ENCODE assay signal across 8 cellular contexts in genomic region chr3:13019243-13019701, GRCh38. TPM values are rescaled to one million over a fixed set of nuclear protein-coding genes. Genes with fewer than 3 reads are reported as not detected.
DNase-seq lines count a peak whose midpoint lies in the region; ATAC-seq lines count a peak whose summit lies in the region.

No MANE protein-coding gene starts in this region.

- peaks cover 0 to 2% (median 0%) of the 10 kb centered on the region in 3 donors for H3K9me3 Mint-ChIP-seq in IgD-negative memory B cell
- H3K9me3 Mint-ChIP-seq in memory B cell: no peaks in the 10 kb centered on the region
- H3K9me3 Mint-ChIP-seq in effector memory CD8-positive, alpha-beta T cell: no peaks in the 10 kb centered on the region

- H3K79me2 ChIP-seq in ACC112 (ENCODE audit: control insufficient read depth, insufficient read depth, low read length, unreplicated experiment): no peaks in the 10 kb centered on the region

- no peak overlapping the region for H2AFZ ChIP-seq in ACC112 (ENCODE audit: low read length, unreplicated experiment)

- H3K36me3 ChIP-seq in ACC112 (ENCODE audit: insufficient read depth, low read length): no peaks in the 10 kb centered on the region
- H3K36me3 ChIP-seq in ectodermal cell (ENCODE audit: control insufficient read depth, insufficient read depth, low read length): no peaks in the 10 kb centered on the region

- H3K4me3 ChIP-seq in ACC112 (ENCODE audit: low read depth, low read length): peak overlapping the region; percentile 51
- H3K4me3 ChIP-seq in ectodermal cell (ENCODE audit: insufficient read depth, low read depth, low read length): peak overlapping the region; percentile 35

- H3K27ac Mint-ChIP-seq in IgD-negative memory B cell: peak overlapping the region in 2 of 3 donors; percentile 97 to 99
- peak overlapping the region; percentile 96 for H3K27ac Mint-ChIP-seq in memory B cell
- no peak overlapping the region for H3K27ac Mint-ChIP-seq in effector memory CD8-positive, alpha-beta T cell

- DNase-seq in memory B cell (ENCODE audit: low spot score in 2 of 2) (no peak), DMS153 (lab: John Stamatoyannopoulos, UW) (no peak)
- DNase-seq in effector memory CD8-positive, alpha-beta T cell: no peak

- no peaks in the 10 kb centered on the region for H3K9me3 ChIP-seq in ectodermal cell (ENCODE audit: control insufficient read depth, low read length)

- H3K4me1 Mint-ChIP-seq in IgD-negative memory B cell: peaks cover 42 to 49% (median 48%) of the 10 kb centered on the region in 3 donors
- peaks cover 52% of the 10 kb centered on the region for H3K4me1 Mint-ChIP-seq in memory B cell
- peaks cover 28 to 34% of the 10 kb centered on the region in 2 donors for H3K4me1 Mint-ChIP-seq in effector memory CD8-positive, alpha-beta T cell (ENCODE audit: low read depth in 2 of 2)

- peak overlapping the region; percentile 99 to 100 (median 99) for H3K4me3 Mint-ChIP-seq in IgD-negative memory B cell
- H3K4me3 Mint-ChIP-seq in memory B cell: peak overlapping the region; percentile 100
- no peak overlapping the region for H3K4me3 Mint-ChIP-seq in effector memory CD8-positive, alpha-beta T cell

- no peak for ATAC-seq in memory B cell (ENCODE audit: low read depth)
- no peak for ATAC-seq in HG02678 (IDR thresholded peaks at IDR 0.05; ENCODE audit: unreplicated experiment)
- ATAC-seq in HG03280 (IDR thresholded peaks at IDR 0.05; ENCODE audit: unreplicated experiment): no peak
- no peak for ATAC-seq in effector memory CD8-positive, alpha-beta T cell (replicated peaks)

- H3K27ac ChIP-seq in ACC112 (ENCODE audit: low read depth, low read length) (no peak overlapping the region), ectodermal cell (ENCODE audit: insufficient read depth, low read depth, low read length, poor library complexity, severe bottlenecking) (peak overlapping the region; percentile 16)

- H3K27me3 Mint-ChIP-seq in IgD-negative memory B cell: no peaks in the 10 kb centered on the region
- no peaks in the 10 kb centered on the region for H3K27me3 Mint-ChIP-seq in memory B cell
- H3K27me3 Mint-ChIP-seq in effector memory CD8-positive, alpha-beta T cell: no peaks in the 10 kb centered on the region

- WGBS in ectodermal cell, 2 experiments: 11 to 13% methylated on average over 18 of the region's 18 CpGs

- H3K27me3 ChIP-seq in ACC112 (ENCODE audit: insufficient read depth, low read length) (no peaks in the 10 kb centered on the region), ectodermal cell (ENCODE audit: control insufficient read depth, insufficient read depth, low read length, poor library complexity, severe bottlenecking) (no peaks in the 10 kb centered on the region)

- peaks cover 67% of the 10 kb centered on the region for H3K4me1 ChIP-seq in ACC112 (ENCODE audit: control insufficient read depth, insufficient read depth, low read length, unreplicated experiment)
- peaks cover 77% of the 10 kb centered on the region for H3K4me1 ChIP-seq in ectodermal cell (ENCODE audit: control insufficient read depth, insufficient read depth, low read length)

- H3K36me3 Mint-ChIP-seq in IgD-negative memory B cell: peaks cover 3% of the 10 kb centered on the region
- peaks cover 13% of the 10 kb centered on the region for H3K36me3 Mint-ChIP-seq in memory B cell
- peaks cover 4% of the 10 kb centered on the region for H3K36me3 Mint-ChIP-seq in effector memory CD8-positive, alpha-beta T cell (ENCODE audit: insufficient read depth)

RNA-seq across cellular contexts. Expression of gene IQSEC1, which starts 54.0 kb away (rescaled TPM):
- polyA plus RNA-seq in IgD-negative memory B cell: 52.5 TPM
- polyA plus RNA-seq in ectodermal cell (2013, experiment 1 of 4): 29.6 TPM
- 32.4 TPM for polyA plus RNA-seq in ectodermal cell (2013, experiment 2 of 4)
- 26.7 TPM for polyA plus RNA-seq in ectodermal cell (2013, experiment 3 of 4)
- polyA plus RNA-seq in ectodermal cell (2013, experiment 4 of 4): 31.2 TPM

Comparison
In these comparisons a context has a peak if more than half of its experiments do, and no peak if none do; other contexts are left out.
1. H3K27ac Mint-ChIP-seq: peak in IgD-negative memory B cell (2 of 3) and memory B cell (single experiment); none in effector memory CD8-positive, alpha-beta T cell (0 of 2).
2. H3K4me3 Mint-ChIP-seq: peak in IgD-negative memory B cell (4 of 4) and memory B cell (single experiment); none in effector memory CD8-positive, alpha-beta T cell (0 of 2).